18 cellular contexts compared by ENCODE assay signal in the genomic region with DNA sequence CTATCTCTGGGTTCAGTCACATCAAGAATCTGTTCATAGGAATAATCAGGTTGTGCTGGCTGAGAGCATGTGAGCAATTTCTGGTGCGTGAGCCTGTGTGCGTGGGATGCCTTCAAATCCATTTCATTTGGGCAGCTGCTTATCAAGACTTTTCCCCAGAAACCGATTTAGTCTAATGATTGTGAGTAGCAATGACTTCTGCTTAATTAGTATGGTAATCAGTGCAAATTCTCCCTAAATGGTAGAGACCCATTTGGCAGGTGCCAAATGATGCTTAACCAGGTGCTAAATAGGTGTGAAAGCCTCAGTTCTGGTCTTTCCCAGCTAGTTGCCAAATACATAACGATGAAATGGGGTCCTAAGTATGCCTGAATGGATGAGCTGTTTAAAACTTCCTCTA.
"Had no signal": no experiment of that assay in that cellular context is flagged by ENCODE, and none has a peak within 500 bp of the region (broad histone marks: within the 10 kb centered on the region; RNA-seq: fewer than 3 reads in every experiment).

No MANE protein-coding gene starts in this region.

- H3K27me3 ChIP-seq: colonic mucosa, esophagus squamous epithelium, gastrocnemius medialis had no signal

- H3K4me1 ChIP-seq: colonic mucosa, esophagus squamous epithelium, gastrocnemius medialis, left lung, lower lobe of right lung had no signal

- H3K9me3 ChIP-seq: colonic mucosa, esophagus squamous epithelium, gastrocnemius medialis, heart right ventricle, left lung, lower lobe of right lung had no signal

- H3K4me3 Mint-ChIP-seq: dendritic cell treated with granulocyte-macrophage colony-stimulating factor and Interleukin-4, amounts not matched to agents 40 ng/mL and 50 ng/mL, for 4 days; effector memory CD8-positive, alpha-beta T cell had no signal

- H3K9me3 Mint-ChIP-seq: dendritic cell treated with granulocyte-macrophage colony-stimulating factor and Interleukin-4, amounts not matched to agents 40 ng/mL and 50 ng/mL, for 4 days; effector memory CD8-positive, alpha-beta T cell had no signal

- H3K27ac Mint-ChIP-seq: dendritic cell treated with granulocyte-macrophage colony-stimulating factor and Interleukin-4, amounts not matched to agents 40 ng/mL and 50 ng/mL, for 4 days; effector memory CD8-positive, alpha-beta T cell had no signal

- DNase-seq: colonic mucosa; cortex of kidney; effector CD8-positive, alpha-beta T cell; effector memory CD8-positive, alpha-beta T cell; esophagus squamous epithelium; foreskin fibroblast; foreskin melanocyte; gastrocnemius medialis; glutamatergic neuron; heart right ventricle; hippocampal formation; left cardiac atrium; left lung; left ventricle myocardium superior; lower lobe of right lung; mesenchymal stem cell; midbrain had no signal

- H3K27ac ChIP-seq: colonic mucosa, esophagus squamous epithelium, gastrocnemius medialis, left lung, lower lobe of right lung had no signal

- ATAC-seq: effector memory CD8-positive, alpha-beta T cell; gastrocnemius medialis; left cardiac atrium; left lung; left ventricle myocardium superior; lower lobe of right lung had no signal

- H3K4me3 ChIP-seq: colonic mucosa, esophagus squamous epithelium, gastrocnemius medialis, heart right ventricle, left lung, lower lobe of right lung had no signal

- H3K36me3 ChIP-seq: colonic mucosa, esophagus squamous epithelium, gastrocnemius medialis, heart right ventricle, left lung, lower lobe of right lung had no signal

- H3K27me3 Mint-ChIP-seq: dendritic cell treated with granulocyte-macrophage colony-stimulating factor and Interleukin-4, amounts not matched to agents 40 ng/mL and 50 ng/mL, for 4 days had no signal
